8 cellular contexts compared by ENCODE assay signal in genomic region chr6:42260972-42261371, GRCh38. TPM values are rescaled to one million over a fixed set of nuclear protein-coding genes. Genes with fewer than 3 reads are reported as not detected.
DNase-seq lines count a peak whose midpoint lies in the region; ATAC-seq and TF ChIP-seq lines count a peak whose summit lies in the region.

No MANE protein-coding gene starts in this region.

- H3K9me3 Mint-ChIP-seq in HFFc6, result no peaks in the 10 kb centered on the region
- H3K9me3 Mint-ChIP-seq in activated CD8-positive, alpha-beta T cell treated with anti-CD3 and anti-CD28 coated beads for 36 hours, result no peaks in the 10 kb centered on the region

- H3K4me1 ChIP-seq in psoas muscle, result no peaks in the 10 kb centered on the region

- peaks cover 39% of the 10 kb centered on the region for H3K4me1 Mint-ChIP-seq in HFFc6 (ENCODE audit: low read depth)
- peaks cover 2% of the 10 kb centered on the region for H3K4me1 Mint-ChIP-seq in activated CD8-positive, alpha-beta T cell treated with anti-CD3 and anti-CD28 coated beads for 36 hours (ENCODE audit: low read depth)

- peaks cover 1% of the 10 kb centered on the region for H3K27me3 Mint-ChIP-seq in HFFc6 (ENCODE audit: insufficient read depth)
- H3K27me3 Mint-ChIP-seq in activated CD8-positive, alpha-beta T cell treated with anti-CD3 and anti-CD28 coated beads for 36 hours, result no peaks in the 10 kb centered on the region

- no peaks in the 10 kb centered on the region for H3K9me3 ChIP-seq in psoas muscle

- H3K36me3 ChIP-seq in psoas muscle (ENCODE audit: insufficient read depth in 1 of 2, low read depth in 1 of 2), result no peaks in the 10 kb centered on the region

- no peak overlapping the region for H3K4me3 Mint-ChIP-seq in HFFc6
- no peak overlapping the region for H3K4me3 Mint-ChIP-seq in activated CD8-positive, alpha-beta T cell treated with anti-CD3 and anti-CD28 coated beads for 36 hours

- ATAC-seq in activated CD8-positive, alpha-beta T cell treated with anti-CD3 and anti-CD28 coated beads for 36 hours, result peak; percentile 88
- peak; percentile 46 to 86 (median 68) for ATAC-seq in psoas muscle

- H3K27ac ChIP-seq in psoas muscle, result no peak overlapping the region

- H3K4me3 ChIP-seq in fibroblast of mammary gland (ENCODE audit: control insufficient read depth, low read depth, low read length) (no peak overlapping the region), psoas muscle (no peak overlapping the region)

- peaks cover 34% of the 10 kb centered on the region for H3K36me3 Mint-ChIP-seq in HFFc6 (ENCODE audit: low read depth)
- H3K36me3 Mint-ChIP-seq in activated CD8-positive, alpha-beta T cell treated with anti-CD3 and anti-CD28 coated beads for 36 hours (ENCODE audit: low read depth), result peaks cover 5% of the 10 kb centered on the region

- POLR2A ChIA-PET in activated CD8-positive, alpha-beta T cell treated with anti-CD3 and anti-CD28 coated beads for 36 hours (lab: Charles Lee), result interaction anchor here (0.5 to 0.7 kb wide), 2 partner anchors 20 to 771 kb away, joined by 3 read pairs; no protein-coding TSS in a partner anchor

- peak overlapping the region; percentile 24; the same call in 1 of the 2 replicates for H3K27ac Mint-ChIP-seq in HFFc6
- H3K27ac Mint-ChIP-seq in activated CD8-positive, alpha-beta T cell treated with anti-CD3 and anti-CD28 coated beads for 36 hours, result no peak overlapping the region

- H3K27me3 ChIP-seq in psoas muscle (ENCODE audit: insufficient read depth in 3 of 3, low read length in 2 of 3), result no peaks in the 10 kb centered on the region

- 32 to 45% (median 38%) methylated on average over 10 to 11 of the region's 11 CpGs for WGBS in psoas muscle, 3 donors

- TF ChIP-seq CTCF in AG09319 (IDR thresholded peaks at IDR 0.05; ENCODE audit: low read depth, low read length) (peak; percentile 46), HFFc6 (IDR thresholded peaks at IDR 0.05) (peak; percentile 78), fibroblast of mammary gland (conservative IDR thresholded peaks at IDR 0.05; ENCODE audit: control insufficient read depth, insufficient read depth, low read depth, low read length) (peak; percentile 46), psoas muscle (IDR thresholded peaks at IDR 0.05) (peak; percentile 41)
- peak; percentile 76 for TF ChIP-seq CTCF in activated CD8-positive, alpha-beta T cell treated with anti-CD3 and anti-CD28 coated beads for 36 hours (IDR thresholded peaks at IDR 0.05)

- intact Hi-C loops in activated CD8-positive, alpha-beta T cell treated with anti-CD3 and anti-CD28 coated beads for 36 hours (cut with micrococcal nuclease), result loop anchor here (5.0 kb wide), 1 partner anchor 286 kb away; no protein-coding TSS in a partner anchor
- intact Hi-C loops in psoas muscle (cut with DNase I), result loop anchor here (2.0 to 5.0 kb wide), 2 partner anchors 286 kb away; no protein-coding TSS in a partner anchor

- DNase-seq in AG09319 (ENCODE audit: extremely low read depth, low read depth), result no peak
- no peak for DNase-seq in HFFc6
- peak; percentile 54 for DNase-seq in activated CD8-positive, alpha-beta T cell treated with anti-CD3 and anti-CD28 coated beads for 36 hours
- DNase-seq in fibroblast of mammary gland (ENCODE audit: low read depth), result peak; percentile 36
- DNase-seq in psoas muscle, result peak in 1 of 2 donors; percentile 83
- DNase-seq in DMS114 treated with DMSO at 0.1 percent for 48 hours (lab: John Stamatoyannopoulos, UW; ENCODE audit: unreplicated experiment), result no peak
- DNase-seq in CD1c-positive myeloid dendritic cell (ENCODE audit: extremely low spot score), result no peak
- no peak for DNase-seq in pons (ENCODE audit: low spot score)

- CTCF ChIA-PET in activated CD8-positive, alpha-beta T cell treated with anti-CD3 and anti-CD28 coated beads for 36 hours (lab: Charles Lee), result interaction anchor here (0.6 to 6.6 kb wide), 41 partner anchors 9 to 343 kb away, joined by 3 to 126 read pairs (median 3); no protein-coding TSS in a partner anchor

RNA-seq across cellular contexts. Expression of gene MRPS10, which starts 43.3 kb away (rescaled TPM):
- total RNA-seq in HFFc6 (2021; fragmentation: NEBNext Ultra II Directional; extraction: Animal tissue kit (Norgen Biotek cat#: 25700)), result 10 to 100 TPM; 40.9 to 49.3 (median 43.8) TPM
- 10 to 100 TPM; 36.7 to 38.9 TPM for total RNA-seq in activated CD8-positive, alpha-beta T cell treated with anti-CD3 and anti-CD28 coated beads for 36 hours
- total RNA-seq in psoas muscle, result 10 to 100 TPM; 40.3 to 57.4 (median 53.1) TPM
- polyA plus RNA-seq in psoas muscle, result 100 to 1,000 TPM in 1 of 3 donors, 10 to 100 TPM in 2; 48.5 to 110 (median 59.0) TPM

Comparison
In these comparisons a context has a peak if more than half of its experiments do, and no peak if none do; other contexts are left out.
1. DNase-seq: peak in activated CD8-positive, alpha-beta T cell treated with anti-CD3 and anti-CD28 coated beads for 36 hours (single experiment) and fibroblast of mammary gland (single experiment); none in AG09319 (single experiment), HFFc6 (single experiment), DMS114 treated with DMSO at 0.1 percent for 48 hours (single experiment), CD1c-positive myeloid dendritic cell (single experiment) and pons (single experiment).
2. Peak in every context shown above with its lines, with median percentiles within 50 percentile points of each other: CTCF ChIP-seq.